16 cellular contexts compared by ENCODE assay signal in genomic region chr13:113648218-113648615, GRCh38. TPM values are rescaled to one million over a fixed set of nuclear protein-coding genes. Genes with fewer than 3 reads are reported as not detected.
DNase-seq lines count a peak whose midpoint lies in the region; ATAC-seq and TF ChIP-seq lines count a peak whose summit lies in the region.
"Had no signal": no experiment of that assay in that cellular context is flagged by ENCODE, and none has a peak within 500 bp of the region (broad histone marks: within the 10 kb centered on the region; RNA-seq: fewer than 3 reads in every experiment).

No MANE protein-coding gene starts in this region.

- TF ChIP-seq CTCF in A673 (conservative IDR thresholded peaks at IDR 0.05; ENCODE audit: low read depth, low read length): no peak
- no peak for TF ChIP-seq CTCF in ovary (IDR thresholded peaks at IDR 0.05)
- no peak for TF ChIP-seq CTCF in prostate gland (IDR thresholded peaks at IDR 0.05)

- TF ChIP-seq POLR2A in ovary (IDR thresholded peaks at IDR 0.05): no peak
- no peak for TF ChIP-seq POLR2A in prostate gland (IDR thresholded peaks at IDR 0.05)

- H3K4me3 ChIP-seq in A673 (ENCODE audit: low read depth, low read length, poor library complexity, severe bottlenecking) (no peak overlapping the region), duodenal mucosa (ENCODE audit: low read depth in 1 of 2, low read length in 2 of 2) (peak overlapping the region; percentile 57 to 68), ovary (no peak overlapping the region), prostate gland (no peak overlapping the region)
- H3K4me3 ChIP-seq: smooth muscle cell had no signal

- H3K36me3 ChIP-seq in A673 (ENCODE audit: insufficient read depth, low read length, poor library complexity, severe bottlenecking) (no peaks in the 10 kb centered on the region), duodenal mucosa (ENCODE audit: control insufficient read depth in 1 of 2, insufficient read depth in 2 of 2, low read length in 2 of 2) (no peaks in the 10 kb centered on the region), ovary (no peaks in the 10 kb centered on the region), prostate gland (no peaks in the 10 kb centered on the region)
- H3K36me3 ChIP-seq: neutrophil had no signal

- DNase-seq in DMS153 treated with DMSO at 0.1 percent for 48 hours (lab: John Stamatoyannopoulos, UW; ENCODE audit: unreplicated experiment) (peak; percentile 69), DMS153 (lab: John Stamatoyannopoulos, UW) (no peak), A673 (ENCODE audit: low spot score) (no peak), ovary (peak in 3 of 5 donors; percentile 3 to 19 (median 17)), iPS-NIHi7 (ENCODE audit: extremely low spot score) (no peak), prostate gland (ENCODE audit: low spot score) (no peak)
- DNase-seq: HCEC 1CT, NCI-H526 had no signal

- intact Hi-C loops in A673 (cut with micrococcal nuclease; ENCODE audit: unreplicated experiment) (no loop called here), ovary (cut with DNase I) (no loop called here), prostate gland (cut with DNase I) (no loop called here)

- CTCF ChIA-PET in A673 (lab: Charles Lee): no interaction called here

- BruUV-seq in A673 (replicated peaks; lab: Mats Ljungman, UMichigan): no TSS peak

- ATAC-seq in HG02885 (IDR thresholded peaks at IDR 0.05; ENCODE audit: poor library complexity, unreplicated experiment): no peak

- TF ChIP-seq EP300 in ovary (IDR thresholded peaks at IDR 0.05): no peak

- 86 to 89% (median 86%) methylated on average over 13 of the region's 13 CpGs for WGBS in ovary, 3 donors
- WGBS in prostate gland: 86% methylated on average over 13 of the region's 13 CpGs

- no peaks in the 10 kb centered on the region for H3K9me3 ChIP-seq in A673 (ENCODE audit: low read depth, low read length, poor library complexity, severe bottlenecking)
- no peaks in the 10 kb centered on the region for H3K9me3 ChIP-seq in duodenal mucosa (ENCODE audit: control insufficient read depth in 1 of 2, low read length in 2 of 2)
- no peaks in the 10 kb centered on the region for H3K9me3 ChIP-seq in ovary
- H3K9me3 ChIP-seq in prostate gland: no peaks in the 10 kb centered on the region
- H3K9me3 ChIP-seq: neutrophil had no signal

- peak overlapping the region; percentile 35 for H3K27ac ChIP-seq in A673 (ENCODE audit: low read depth, low read length, poor library complexity, severe bottlenecking)
- H3K27ac ChIP-seq in duodenal mucosa (ENCODE audit: low read depth, low read length): no peak overlapping the region
- H3K27ac ChIP-seq in ovary: no peak overlapping the region
- H3K27ac ChIP-seq in prostate gland: peak overlapping the region in 1 of 2 donors; percentile 65
- H3K27ac ChIP-seq: 22Rv1, epithelial cell of prostate, neutrophil had no signal

- H3K9ac ChIP-seq in duodenal mucosa (ENCODE audit: low read depth in 1 of 2, low read length in 2 of 2): no peak overlapping the region

- POLR2A ChIA-PET in A673 (lab: Charles Lee; ENCODE audit: low non-redundant PET): no interaction called here

- no peaks in the 10 kb centered on the region for H3K27me3 ChIP-seq in A673 (replicated peaks; ENCODE audit: insufficient read depth, low read depth, low read length, poor library complexity)
- no peaks in the 10 kb centered on the region for H3K27me3 ChIP-seq in duodenal mucosa (ENCODE audit: control insufficient read depth in 1 of 2, insufficient read depth in 2 of 2, low read length in 2 of 2)
- H3K27me3 ChIP-seq in ovary: no peaks in the 10 kb centered on the region
- no peaks in the 10 kb centered on the region for H3K27me3 ChIP-seq in prostate gland (replicated peaks; ENCODE audit: insufficient read depth)

- H3K4me1 ChIP-seq in A673 (ENCODE audit: insufficient read depth, low read length, poor library complexity, severe bottlenecking) (peaks cover 23% of the 10 kb centered on the region), duodenal mucosa (ENCODE audit: control insufficient read depth in 1 of 2, insufficient read depth in 2 of 2, low read length in 2 of 2) (peaks cover 7 to 13% of the 10 kb centered on the region in 2 donors), ovary (ENCODE audit: insufficient read depth) (peaks cover 12% of the 10 kb centered on the region), prostate gland (replicated peaks) (no peaks in the 10 kb centered on the region)

RNA-seq across cellular contexts. Expression of gene ATP4B, which starts 9.8 kb away (rescaled TPM):
- total RNA-seq in A673 (2021) (not detected in 2 replicates), ovary (under 1 TPM in 1 of 7 donors, not detected in 6; 0.28 TPM), prostate gland (under 1 TPM in 1 of 2 donors, not detected in 1; 0.34 TPM)
- not detected for polyA plus RNA-seq in ovary
- total RNA-seq: M059J, PC-3, smooth muscle cell had no signal
- polyA plus RNA-seq: smooth muscle cell had no signal

RNA-seq across cellular contexts. Expression of gene GRK1, which starts 18.8 kb away (rescaled TPM):
- total RNA-seq in A673 (2021) (not detected in 2 replicates), ovary (under 1 TPM in 2 of 7 donors, not detected in 5; 0.07 to 0.10 TPM), prostate gland (under 1 TPM in 1 of 2 donors, not detected in 1; 0.23 TPM)
- polyA plus RNA-seq in ovary: under 1 TPM in 1 of 2 donors, not detected in 1; 0.02 TPM
- total RNA-seq: M059J, PC-3, smooth muscle cell had no signal
- polyA plus RNA-seq: smooth muscle cell had no signal

Comparison
In these comparisons a context has a peak if more than half of its experiments do, and no peak if none do; other contexts are left out.
1. DNase-seq: peak in DMS153 treated with DMSO at 0.1 percent for 48 hours (single experiment) and ovary (3 of 5); none in DMS153 (single experiment), A673 (single experiment), iPS-NIHi7 (single experiment) and prostate gland (single experiment).
2. H3K4me3 ChIP-seq: peak in duodenal mucosa (2 of 2); none in A673 (single experiment), ovary (single experiment) and prostate gland (0 of 2).